ENCODE assay signal across 8 cellular contexts in genomic region chr22:30325724-30326703, GRCh38. TPM values are rescaled to one million over a fixed set of nuclear protein-coding genes. Genes with fewer than 3 reads are reported as not detected.
A peak's percentile ranks its signal among the peaks of the same experiment; 100 is the strongest.
DNase-seq lines count a peak whose midpoint lies in the region; ATAC-seq, FAIRE-seq and TF ChIP-seq lines count a peak whose summit lies in the region.

No MANE protein-coding gene starts in this region.

- ATAC-seq in HG03442 (IDR thresholded peaks at IDR 0.05; ENCODE audit: unreplicated experiment) (peak; percentile 31), heart right ventricle (peak; percentile 50 to 66 (median 54))

- no peak for TF ChIP-seq EP300 in sigmoid colon (IDR thresholded peaks at IDR 0.05)

- intact Hi-C loops in activated T-helper 1 cell treated with anti-CD3 and anti-CD28 coated beads, Interleukin-12 subunit alpha, Interleukin-12 subunit beta, Interleukin-2, Interleukin-4 antibody, amounts not matched to agents 30 ng/mL and 10 ng/mL and 1 ng/mL, durations not matched to agents 14 hours and 24 hours and 36 hours (cut with micrococcal nuclease) = loop anchor here (1.0 to 2.0 kb wide), 3 partner anchors 37 to 99 kb away; partner anchors contain the start of genes CASTOR1 and MTFP1
- intact Hi-C loops in heart right ventricle (cut with DNase I) = loop anchor here in 8 of 10 donors (1.0 to 10.0 kb wide), 5 partner anchors 21 to 59 kb away; partner anchors contain the start of genes CASTOR1 (in 7 of the 8) and RNF215 (in 1 of the 8)
- intact Hi-C loops in sigmoid colon (cut with DNase I) = loop anchor here (1.0 to 2.0 kb wide), 3 partner anchors 31 to 61 kb away; partner anchors contain the start of genes CCDC157, RNF215 and SF3A1

- peak overlapping the region; percentile 44 for H3K27ac Mint-ChIP-seq in activated T-helper 1 cell treated with anti-CD3 and anti-CD28 coated beads, Interleukin-12 subunit alpha, Interleukin-12 subunit beta, Interleukin-2, Interleukin-4 antibody, amounts not matched to agents 30 ng/mL and 10 ng/mL and 1 ng/mL, durations not matched to agents 14 hours and 24 hours and 36 hours

- CTCF ChIA-PET in BJ (lab: Yijun Ruan, JAX) = interaction anchor here (0.6 to 8.3 kb wide), 5 partner anchors 39 to 100 kb away, joined by 3 to 50 read pairs (median 4); partner anchors contain the start of genes CASTOR1 and RNF215

- H3K27me3 ChIP-seq in BJ (ENCODE audit: control insufficient read depth, insufficient read depth, low read length) = no peaks in the 10 kb centered on the region
- no peaks in the 10 kb centered on the region for H3K27me3 ChIP-seq in heart right ventricle
- H3K27me3 ChIP-seq in sigmoid colon = no peaks in the 10 kb centered on the region

- DNase-seq in BJ (ENCODE audit: low read depth) (no peak), GM19239 (ENCODE audit: insufficient read length, low spot score) (no peak), heart right ventricle (peak; percentile 35 to 42), sigmoid colon (peak; percentile 78), SIG-M5 (lab: John Stamatoyannopoulos, UW) (no peak), GM19240 (ENCODE audit: insufficient read length, low spot score) (no peak)
- DNase-seq in activated T-helper 1 cell treated with anti-CD3 and anti-CD28 coated beads, Interleukin-12 subunit alpha, Interleukin-12 subunit beta, Interleukin-2, Interleukin-4 antibody, amounts not matched to agents 30 ng/mL and 10 ng/mL and 1 ng/mL, durations not matched to agents 14 hours and 24 hours and 36 hours (ENCODE audit: low spot score) = no peak

- H3K9me3 ChIP-seq in heart right ventricle = no peaks in the 10 kb centered on the region
- H3K9me3 ChIP-seq in sigmoid colon = no peaks in the 10 kb centered on the region

- peaks cover 55% of the 10 kb centered on the region for H3K4me1 Mint-ChIP-seq in activated T-helper 1 cell treated with anti-CD3 and anti-CD28 coated beads, Interleukin-12 subunit alpha, Interleukin-12 subunit beta, Interleukin-2, Interleukin-4 antibody, amounts not matched to agents 30 ng/mL and 10 ng/mL and 1 ng/mL, durations not matched to agents 14 hours and 24 hours and 36 hours (ENCODE audit: low read depth)

- H3K36me3 Mint-ChIP-seq in activated T-helper 1 cell treated with anti-CD3 and anti-CD28 coated beads, Interleukin-12 subunit alpha, Interleukin-12 subunit beta, Interleukin-2, Interleukin-4 antibody, amounts not matched to agents 30 ng/mL and 10 ng/mL and 1 ng/mL, durations not matched to agents 14 hours and 24 hours and 36 hours (ENCODE audit: low read depth) = peaks cover 20% of the 10 kb centered on the region

- TF ChIP-seq POLR2A in sigmoid colon (IDR thresholded peaks at IDR 0.05) = no peak

- H3K27ac ChIP-seq in heart right ventricle = peak overlapping the region; percentile 78 to 94 (median 89)
- peak overlapping the region; percentile 91 to 98 (median 92) for H3K27ac ChIP-seq in sigmoid colon

- 12 to 16% methylated on average over 45 to 48 of the region's 48 CpGs for WGBS in heart right ventricle, 2 donors
- WGBS in sigmoid colon, 2 donors = 8 to 12% methylated on average over 48 of the region's 48 CpGs

- H3K4me1 ChIP-seq in heart right ventricle (peaks cover 15 to 59% (median 51%) of the 10 kb centered on the region in 9 donors), sigmoid colon (peaks cover 0 to 57% (median 52%) of the 10 kb centered on the region in 4 donors)

- H3K4me3 ChIP-seq in BJ (ENCODE audit: low read depth, low read length) (peak overlapping the region; percentile 83), heart right ventricle (peak overlapping the region; percentile 64 to 100 (median 96)), sigmoid colon (peak overlapping the region; percentile 83 to 100 (median 96))

- no peaks in the 10 kb centered on the region for H3K27me3 Mint-ChIP-seq in activated T-helper 1 cell treated with anti-CD3 and anti-CD28 coated beads, Interleukin-12 subunit alpha, Interleukin-12 subunit beta, Interleukin-2, Interleukin-4 antibody, amounts not matched to agents 30 ng/mL and 10 ng/mL and 1 ng/mL, durations not matched to agents 14 hours and 24 hours and 36 hours (ENCODE audit: insufficient read depth)

- POLR2A ChIA-PET in BJ (lab: Charles Lee) = interaction anchor here (0.6 kb wide), 1 partner anchor 46 kb away, joined by 3 read pairs; no protein-coding TSS in a partner anchor

- TF ChIP-seq CTCF in BJ (IDR thresholded peaks at IDR 0.05; ENCODE audit: insufficient read depth, low read depth, low read length) = no peak
- no peak for TF ChIP-seq CTCF in heart right ventricle (IDR thresholded peaks at IDR 0.05)
- no peak for TF ChIP-seq CTCF in sigmoid colon (IDR thresholded peaks at IDR 0.05)

- peak overlapping the region; percentile 89 for H3K4me3 Mint-ChIP-seq in activated T-helper 1 cell treated with anti-CD3 and anti-CD28 coated beads, Interleukin-12 subunit alpha, Interleukin-12 subunit beta, Interleukin-2, Interleukin-4 antibody, amounts not matched to agents 30 ng/mL and 10 ng/mL and 1 ng/mL, durations not matched to agents 14 hours and 24 hours and 36 hours

- H3K9me3 Mint-ChIP-seq in activated T-helper 1 cell treated with anti-CD3 and anti-CD28 coated beads, Interleukin-12 subunit alpha, Interleukin-12 subunit beta, Interleukin-2, Interleukin-4 antibody, amounts not matched to agents 30 ng/mL and 10 ng/mL and 1 ng/mL, durations not matched to agents 14 hours and 24 hours and 36 hours = no peaks in the 10 kb centered on the region

- no peaks in the 10 kb centered on the region; the same call in none of the 2 replicates for H3K36me3 ChIP-seq in BJ (ENCODE audit: control insufficient read depth, insufficient read depth, low read length)
- H3K36me3 ChIP-seq in heart right ventricle = peaks cover 0 to 21% (median 0%) of the 10 kb centered on the region in 9 donors
- peaks cover 0 to 12% (median 0%) of the 10 kb centered on the region in 4 donors for H3K36me3 ChIP-seq in sigmoid colon

- peak; percentile 64 for FAIRE-seq in GM19239 (lab: Jason Lieb, UNC)

RNA-seq across cellular contexts. Expression of gene TBC1D10A, which starts 0.7 kb away (rescaled TPM):
- 13.6 and 22.1 TPM in 2 replicates for polyA plus RNA-seq in BJ (2011; rRNA removed)
- 11.4 and 21.6 TPM in 2 replicates for polyA minus RNA-seq in BJ (2011; rRNA and poly(A)+ RNA removed)
- total RNA-seq in activated T-helper 1 cell treated with anti-CD3 and anti-CD28 coated beads, Interleukin-12 subunit alpha, Interleukin-12 subunit beta, Interleukin-2, Interleukin-4 antibody, amounts not matched to agents 30 ng/mL and 10 ng/mL and 1 ng/mL, durations not matched to agents 14 hours and 24 hours and 36 hours = 17.3 and 24.9 TPM in 2 replicates
- total RNA-seq in heart right ventricle = 1 to 10 TPM; 3.2 to 7.5 (median 5.6) TPM
- 1 to 10 TPM; 6.9 to 9.5 TPM for polyA plus RNA-seq in heart right ventricle
- 10 to 100 TPM; 12.5 to 31.0 (median 26.8) TPM for total RNA-seq in sigmoid colon
- 10 to 100 TPM; 28.8 to 35.4 (median 29.1) TPM for polyA plus RNA-seq in sigmoid colon

RNA-seq across cellular contexts. Expression of gene SF3A1, which starts 30.7 kb away (rescaled TPM):
- polyA plus RNA-seq in BJ (2011; rRNA removed) = 43.2 and 66.8 TPM in 2 replicates
- 80.0 and 131 TPM in 2 replicates for polyA minus RNA-seq in BJ (2011; rRNA and poly(A)+ RNA removed)
- total RNA-seq in activated T-helper 1 cell treated with anti-CD3 and anti-CD28 coated beads, Interleukin-12 subunit alpha, Interleukin-12 subunit beta, Interleukin-2, Interleukin-4 antibody, amounts not matched to agents 30 ng/mL and 10 ng/mL and 1 ng/mL, durations not matched to agents 14 hours and 24 hours and 36 hours = 308 and 310 TPM in 2 replicates
- total RNA-seq in heart right ventricle = 100 to 1,000 TPM in 6 of 10 donors, 10 to 100 TPM in 4; 84.4 to 132 (median 111) TPM
- 10 to 100 TPM; 13.2 to 16.0 TPM for polyA plus RNA-seq in heart right ventricle
- total RNA-seq in sigmoid colon = 10 to 100 TPM; 24.2 to 61.5 (median 33.5) TPM
- 10 to 100 TPM; 17.4 to 41.2 (median 21.3) TPM for polyA plus RNA-seq in sigmoid colon

RNA-seq across cellular contexts. Expression of gene CCDC157, which starts 30.8 kb away (rescaled TPM):
- 1.3 and 1.6 TPM in 2 replicates for polyA plus RNA-seq in BJ (2011; rRNA removed)
- 0.93 and 1.7 TPM in 2 replicates for polyA minus RNA-seq in BJ (2011; rRNA and poly(A)+ RNA removed)
- 2.4 and 3.0 TPM in 2 replicates for total RNA-seq in activated T-helper 1 cell treated with anti-CD3 and anti-CD28 coated beads, Interleukin-12 subunit alpha, Interleukin-12 subunit beta, Interleukin-2, Interleukin-4 antibody, amounts not matched to agents 30 ng/mL and 10 ng/mL and 1 ng/mL, durations not matched to agents 14 hours and 24 hours and 36 hours
- total RNA-seq in heart right ventricle = 1 to 10 TPM in 3 of 10 donors, under 1 TPM in 7; 0.11 to 1.2 (median 0.85) TPM
- 1 to 10 TPM in 1 of 2 donors, under 1 TPM in 1; 0.88 to 1.2 TPM for polyA plus RNA-seq in heart right ventricle
- total RNA-seq in sigmoid colon = 1 to 10 TPM in 3 of 4 donors, under 1 TPM in 1; 0.83 to 2.0 (median 1.7) TPM
- polyA plus RNA-seq in sigmoid colon = 1 to 10 TPM; 1.2 to 1.8 (median 1.6) TPM

RNA-seq across cellular contexts. Expression of gene CASTOR1, which starts 36.7 kb away (rescaled TPM):
- polyA plus RNA-seq in BJ (2011; rRNA removed) (7.7 and 16.4 TPM in 2 replicates), heart right ventricle (10 to 100 TPM; 13.9 to 14.7 TPM), sigmoid colon (1 to 10 TPM in 2 of 3 donors, not detected in 1; 6.4 to 8.4 TPM)
- 2.7 and 3.1 TPM in 2 replicates for polyA minus RNA-seq in BJ (2011; rRNA and poly(A)+ RNA removed)
- total RNA-seq in activated T-helper 1 cell treated with anti-CD3 and anti-CD28 coated beads, Interleukin-12 subunit alpha, Interleukin-12 subunit beta, Interleukin-2, Interleukin-4 antibody, amounts not matched to agents 30 ng/mL and 10 ng/mL and 1 ng/mL, durations not matched to agents 14 hours and 24 hours and 36 hours = 5.6 and 8.8 TPM in 2 replicates
- total RNA-seq in heart right ventricle (1 to 10 TPM; 2.8 to 7.9 (median 5.4) TPM), sigmoid colon (10 to 100 TPM in 2 of 4 donors, 1 to 10 TPM in 2; 5.3 to 15.0 (median 10.8) TPM)

RNA-seq across cellular contexts. Expression of gene OSM, which starts 59.4 kb away (rescaled TPM):
- polyA plus RNA-seq in BJ (2011; rRNA removed) = not detected in 2 replicates
- not detected in 2 replicates for polyA minus RNA-seq in BJ (2011; rRNA and poly(A)+ RNA removed)
- total RNA-seq in activated T-helper 1 cell treated with anti-CD3 and anti-CD28 coated beads, Interleukin-12 subunit alpha, Interleukin-12 subunit beta, Interleukin-2, Interleukin-4 antibody, amounts not matched to agents 30 ng/mL and 10 ng/mL and 1 ng/mL, durations not matched to agents 14 hours and 24 hours and 36 hours = 76.7 and 78.3 TPM in 2 replicates
- total RNA-seq in heart right ventricle = 1 to 10 TPM in 1 of 10 donors, under 1 TPM in 7, not detected in 2; 0.20 to 2.8 (median 0.44) TPM
- under 1 TPM in 1 of 2 donors, not detected in 1; 0.22 TPM for polyA plus RNA-seq in heart right ventricle
- total RNA-seq in sigmoid colon = 10 to 100 TPM in 1 of 4 donors, 1 to 10 TPM in 1, under 1 TPM in 2; 0.71 to 12.8 (median 3.5) TPM
- 1 to 10 TPM in 2 of 3 donors, under 1 TPM in 1; 0.60 to 9.9 (median 1.5) TPM for polyA plus RNA-seq in sigmoid colon

Comparison
In these comparisons a context has a peak if more than half of its experiments do, and no peak if none do; other contexts are left out.
1. DNase-seq: peak in heart right ventricle (2 of 2) and sigmoid colon (single experiment); none in BJ (single experiment), GM19239 (single experiment), activated T-helper 1 cell treated with anti-CD3 and anti-CD28 coated beads, Interleukin-12 subunit alpha, Interleukin-12 subunit beta, Interleukin-2, Interleukin-4 antibody, amounts not matched to agents 30 ng/mL and 10 ng/mL and 1 ng/mL, durations not matched to agents 14 hours and 24 hours and 36 hours (single experiment), SIG-M5 (single experiment) and GM19240 (single experiment).
2. Peak in every context shown above with its lines, with median percentiles within 50 percentile points of each other: H3K4me3 ChIP-seq.